In genomic region chr22:20646377-20646776, GRCh38 we compare ENCODE assay signal across 21 cellular contexts.
"Had no signal": no experiment of that assay in that cellular context is flagged by ENCODE, and none has a peak within 500 bp of the region (broad histone marks: within the 10 kb centered on the region; RNA-seq: fewer than 3 reads in every experiment).

No MANE protein-coding gene starts in this region.

- H3K36me3 Mint-ChIP-seq: activated naive CD4-positive, alpha-beta T cell treated with anti-CD3 and anti-CD28 coated beads, Interleukin-2, amount 50 U/mL, for 24 hours had no signal

- H3K27me3 Mint-ChIP-seq: activated naive CD4-positive, alpha-beta T cell treated with anti-CD3 and anti-CD28 coated beads, Interleukin-2, amount 50 U/mL, for 24 hours; activated T-helper 17 cell treated with anti-CD3 and anti-CD28 coated beads, Interleukin-2, amount 50 U/mL, for 72 hours had no signal

- H3K9me3 Mint-ChIP-seq: activated B cell treated with CpG ODN at 0.5 μM for 24 hours; activated CD4-positive, alpha-beta T cell treated with anti-CD3 and anti-CD28 coated beads, Interleukin-2, amount 10 ng/mL, durations not matched to agents 24 days and 14 days; activated naive CD4-positive, alpha-beta T cell treated with anti-CD3 and anti-CD28 coated beads, Interleukin-2, amount 50 U/mL, for 24 hours; activated T-helper 17 cell treated with anti-CD3 and anti-CD28 coated beads, Interleukin-2, amount 50 U/mL, for 72 hours; T-helper 1 cell treated with Interleukin-12 subunit alpha and Interleukin-12 subunit beta and Interleukin-4 antibody, amounts not matched to agents 30 μg/mL and 1 μg/mL, for 36 hours had no signal

- H3K4me3 Mint-ChIP-seq: activated B cell treated with CpG ODN at 0.5 μM for 24 hours; activated CD4-positive, alpha-beta T cell treated with anti-CD3 and anti-CD28 coated beads, Interleukin-2, amount 10 ng/mL, durations not matched to agents 24 days and 14 days; activated naive CD4-positive, alpha-beta T cell treated with anti-CD3 and anti-CD28 coated beads, Interleukin-2, amount 50 U/mL, for 24 hours; activated T-helper 17 cell treated with anti-CD3 and anti-CD28 coated beads, Interleukin-2, amount 50 U/mL, for 72 hours; T-helper 1 cell treated with Interleukin-12 subunit alpha and Interleukin-12 subunit beta and Interleukin-4 antibody, amounts not matched to agents 30 μg/mL and 1 μg/mL, for 36 hours had no signal

- H3K27ac Mint-ChIP-seq: activated B cell treated with CpG ODN at 0.5 μM for 24 hours; activated CD4-positive, alpha-beta T cell treated with anti-CD3 and anti-CD28 coated beads, Interleukin-2, amount 10 ng/mL, durations not matched to agents 24 days and 14 days; activated naive CD4-positive, alpha-beta T cell treated with anti-CD3 and anti-CD28 coated beads, Interleukin-2, amount 50 U/mL, for 24 hours; activated T-helper 17 cell treated with anti-CD3 and anti-CD28 coated beads, Interleukin-2, amount 50 U/mL, for 72 hours; T-helper 1 cell treated with Interleukin-12 subunit alpha and Interleukin-12 subunit beta and Interleukin-4 antibody, amounts not matched to agents 30 μg/mL and 1 μg/mL, for 36 hours had no signal

- ATAC-seq: activated T-helper 17 cell treated with anti-CD3 and anti-CD28 coated beads, Interleukin-2, amount 50 U/mL, for 72 hours; SK-N-SH treated with all-trans-retinoic acid at 6 μM for 48 hours had no signal

- DNase-seq: activated B cell treated with CpG ODN at 0.5 μM for 24 hours; activated CD4-positive, alpha-beta T cell treated with anti-CD3 and anti-CD28 coated beads for 1 hour; activated CD4-positive, alpha-beta T cell treated with anti-CD3 and anti-CD28 coated beads, Interleukin-2, amount 10 ng/mL, durations not matched to agents 24 days and 14 days; activated CD4-positive, alpha-beta T cell treated with anti-CD3 and anti-CD28 coated beads, Interleukin-2, amount 50 U/mL, for 48 hours; activated T-cell treated with anti-CD3 and anti-CD28 coated beads for 4 hours; activated T-cell treated with anti-CD3 and anti-CD28 coated beads, Interleukin-2, amount 50 U/mL, for 48 hours; central memory CD4-positive, alpha-beta T cell; Karpas-422; MM.1S; NCI-H1105; NCI-H1436; NCI-H1694 treated with DMSO at 0.1 percent for 48 hours; NCI-H2029 treated with DMSO at 0.1 percent for 48 hours; NCI-H345; NCI-H510A treated with DMSO at 0.1 percent for 48 hours; NCI-H69; SHP77 had no signal

- H3K4me1 Mint-ChIP-seq: activated B cell treated with CpG ODN at 0.5 μM for 24 hours; activated CD4-positive, alpha-beta T cell treated with anti-CD3 and anti-CD28 coated beads, Interleukin-2, amount 10 ng/mL, durations not matched to agents 24 days and 14 days; activated naive CD4-positive, alpha-beta T cell treated with anti-CD3 and anti-CD28 coated beads, Interleukin-2, amount 50 U/mL, for 24 hours; activated T-helper 17 cell treated with anti-CD3 and anti-CD28 coated beads, Interleukin-2, amount 50 U/mL, for 72 hours had no signal
